ENCODE assay signal across 10 cellular contexts in genomic region chr11:64723907-64724862, GRCh38. TPM values are rescaled to one million over a fixed set of nuclear protein-coding genes. Genes with fewer than 3 reads are reported as not detected.
DNase-seq lines count a peak whose midpoint lies in the region; ATAC-seq and TF ChIP-seq lines count a peak whose summit lies in the region.
"Had no signal": no experiment of that assay in that cellular context is flagged by ENCODE, and none has a peak within 500 bp of the region (broad histone marks: within the 10 kb centered on the region; RNA-seq: fewer than 3 reads in every experiment).

No MANE protein-coding gene starts in this region.

- intact Hi-C loops in PC-3 (cut with micrococcal nuclease) = loop anchor here (1.0 kb wide), 1 partner anchor 36 kb away; no protein-coding TSS in a partner anchor
- intact Hi-C loops in Caco-2 (cut with micrococcal nuclease; ENCODE audit: unreplicated experiment) = loop anchor here (1.0 kb wide), 1 partner anchor 36 kb away; no protein-coding TSS in a partner anchor

- H2AFZ ChIP-seq in OCI-LY3 (ENCODE audit: low read depth, low read length) (no peak overlapping the region), PC-3 (ENCODE audit: low read length) (no peak overlapping the region)

- H3K36me3 ChIP-seq in OCI-LY3 (replicated peaks; ENCODE audit: low read depth, low read length) (peaks cover 3% of the 10 kb centered on the region), PC-3 (ENCODE audit: low read depth, low read length) (no peaks in the 10 kb centered on the region), Caco-2 (ENCODE audit: control insufficient read depth, insufficient read depth, low read length) (no peaks in the 10 kb centered on the region)

- CTCF ChIA-PET in PC-3 (lab: Charles Lee) (no interaction called here), Caco-2 (lab: Charles Lee) (interaction anchor here (1.4 kb wide), 1 partner anchor 9 kb away, joined by 3 read pairs; no protein-coding TSS in a partner anchor)

- H3K27me3 ChIP-seq in OCI-LY3 (ENCODE audit: low read depth, low read length) (peaks cover 4% of the 10 kb centered on the region; the same call in 1 of the 2 replicates), PC-3 (ENCODE audit: low read length) (peaks cover 27% of the 10 kb centered on the region), Caco-2 (replicated peaks; ENCODE audit: control insufficient read depth, insufficient read depth, low read length) (peaks cover 5% of the 10 kb centered on the region; the same call in 1 of the 2 replicates)

- peaks cover 16% of the 10 kb centered on the region for H3K4me1 Mint-ChIP-seq in stimulated activated effector memory CD8-positive, alpha-beta T cell treated with anti-CD3 and anti-CD28 coated beads, Interleukin-12 subunit alpha, Interleukin-12 subunit beta, amount 100 ng/mL, for 72 hours
- H3K4me1 Mint-ChIP-seq in Caco-2 (ENCODE audit: low read depth, unreplicated experiment) = peaks cover 12% of the 10 kb centered on the region

- TF ChIP-seq CTCF in OCI-LY3 (IDR thresholded peaks at IDR 0.05; ENCODE audit: low read depth, low read length) (no peak), PC-3 (conservative IDR thresholded peaks at IDR 0.05; ENCODE audit: low read depth, low read length) (no peak), Caco-2 (IDR thresholded peaks at IDR 0.05; ENCODE audit: insufficient read depth in 1 of 2, low read depth in 1 of 2, low read length in 1 of 2, severe bottlenecking in 1 of 2, unreplicated experiment in 1 of 2) (no peak)

- H3K9me3 ChIP-seq in OCI-LY3 (ENCODE audit: insufficient read depth, low read length) (no peaks in the 10 kb centered on the region), PC-3 (ENCODE audit: low read length) (no peaks in the 10 kb centered on the region), Caco-2 (no peaks in the 10 kb centered on the region)

- peak; percentile 58 for DNase-seq in activated effector memory CD4-positive, alpha-beta T cell treated with anti-CD3 and anti-CD28 coated beads, Interleukin-2, amount 50 U/mL, for 16 hours
- no peak for DNase-seq in activated effector memory CD4-positive, alpha-beta T cell treated with Interleukin-2 at 50 U/mL for 16 hours
- DNase-seq in ecto neural progenitor cell (ENCODE audit: low spot score) = peak; percentile 49
- DNase-seq in stimulated activated effector memory CD8-positive, alpha-beta T cell treated with anti-CD3 and anti-CD28 coated beads, Interleukin-12 subunit alpha, Interleukin-12 subunit beta, amount 100 ng/mL, for 72 hours (ENCODE audit: low spot score in 2 of 2) = no peak
- no peak for DNase-seq in PC-3
- no peak for DNase-seq in NCI-H524 treated with DMSO at 0.1 percent for 48 hours (lab: John Stamatoyannopoulos, UW)
- no peak for DNase-seq in Caco-2

- peak overlapping the region; percentile 74 for H3K27ac Mint-ChIP-seq in stimulated activated effector memory CD8-positive, alpha-beta T cell treated with anti-CD3 and anti-CD28 coated beads, Interleukin-12 subunit alpha, Interleukin-12 subunit beta, amount 100 ng/mL, for 72 hours
- no peak overlapping the region for H3K27ac Mint-ChIP-seq in Caco-2 (ENCODE audit: unreplicated experiment)

- peak overlapping the region; percentile 99 for H3K9ac ChIP-seq in OCI-LY3 (ENCODE audit: low read length)
- H3K9ac ChIP-seq in PC-3 (ENCODE audit: low read length) = no peak overlapping the region

- no peaks in the 10 kb centered on the region for H4K20me1 ChIP-seq in OCI-LY3 (ENCODE audit: insufficient read depth, low read length)
- H4K20me1 ChIP-seq in PC-3 (ENCODE audit: low read length) = no peaks in the 10 kb centered on the region

- H3K4me3 Mint-ChIP-seq in stimulated activated effector memory CD8-positive, alpha-beta T cell treated with anti-CD3 and anti-CD28 coated beads, Interleukin-12 subunit alpha, Interleukin-12 subunit beta, amount 100 ng/mL, for 72 hours = peak overlapping the region; percentile 66
- H3K4me3 Mint-ChIP-seq in Caco-2 (ENCODE audit: unreplicated experiment) = no peak overlapping the region

- H3K9me3 Mint-ChIP-seq in stimulated activated effector memory CD8-positive, alpha-beta T cell treated with anti-CD3 and anti-CD28 coated beads, Interleukin-12 subunit alpha, Interleukin-12 subunit beta, amount 100 ng/mL, for 72 hours = no peaks in the 10 kb centered on the region
- H3K9me3 Mint-ChIP-seq in Caco-2 (ENCODE audit: unreplicated experiment) = no peaks in the 10 kb centered on the region

- H3K79me2 ChIP-seq in OCI-LY3 (ENCODE audit: low read length) (no peaks in the 10 kb centered on the region), PC-3 (ENCODE audit: low read length) (no peaks in the 10 kb centered on the region)

- no peaks in the 10 kb centered on the region for H3F3A ChIP-seq in PC-3 (ENCODE audit: low read length, unreplicated experiment)

- H3K4me2 ChIP-seq in OCI-LY3 (ENCODE audit: low read length) = peak overlapping the region; percentile 98
- H3K4me2 ChIP-seq in PC-3 (ENCODE audit: low read length) = no peak overlapping the region; the same call in 1 of the 2 replicates

- H3K9me2 ChIP-seq in PC-3 (replicated peaks; ENCODE audit: low read length) = no peaks in the 10 kb centered on the region

- BruUV-seq in PC-3 (replicated peaks; lab: Mats Ljungman, UMichigan) (no TSS peak), Caco-2 (replicated peaks; lab: Mats Ljungman, UMichigan) (no TSS peak)

- POLR2A ChIA-PET in PC-3 (lab: Charles Lee; ENCODE audit: unreplicated experiment) (no interaction called here), Caco-2 (lab: Charles Lee) (no interaction called here)

- peaks cover 36% of the 10 kb centered on the region for H3K4me1 ChIP-seq in OCI-LY3 (ENCODE audit: low read length)
- peaks cover 3% of the 10 kb centered on the region; the same call in 1 of the 2 replicates for H3K4me1 ChIP-seq in PC-3 (ENCODE audit: insufficient read depth, low read length)
- H3K4me1 ChIP-seq in Caco-2 = peaks cover 24% of the 10 kb centered on the region

- peak overlapping the region; percentile 89 for H3K27ac ChIP-seq in OCI-LY3 (ENCODE audit: low read length)
- H3K27ac ChIP-seq in PC-3 (ENCODE audit: low read length) = no peak overlapping the region

- peak overlapping the region; percentile 91 for H3K4me3 ChIP-seq in OCI-LY3 (ENCODE audit: low read length)
- no peak overlapping the region for H3K4me3 ChIP-seq in PC-3 (ENCODE audit: low read length)
- H3K4me3 ChIP-seq in Caco-2 (ENCODE audit: low read depth, low read length) = no peak overlapping the region

- H3K27me3 Mint-ChIP-seq in Caco-2 (ENCODE audit: insufficient read depth, unreplicated experiment) = peaks cover 15% of the 10 kb centered on the region

- ATAC-seq in stimulated activated effector memory CD8-positive, alpha-beta T cell treated with anti-CD3 and anti-CD28 coated beads, Interleukin-12 subunit alpha, Interleukin-12 subunit beta, amount 100 ng/mL, for 72 hours = no peak
- no peak for ATAC-seq in PC-3

- peaks cover 21% of the 10 kb centered on the region for H3K36me3 Mint-ChIP-seq in stimulated activated effector memory CD8-positive, alpha-beta T cell treated with anti-CD3 and anti-CD28 coated beads, Interleukin-12 subunit alpha, Interleukin-12 subunit beta, amount 100 ng/mL, for 72 hours
- no peaks in the 10 kb centered on the region for H3K36me3 Mint-ChIP-seq in Caco-2 (ENCODE audit: insufficient read depth, unreplicated experiment)

RNA-seq across cellular contexts. Expression of gene NRXN2, which starts 1.2 kb away (rescaled TPM):
- total RNA-seq in PC-3 (2014; rRNA removed) (not detected in 2 replicates), Caco-2 (2022) (6.5 and 7.6 TPM in 2 replicates)
- total RNA-seq: endothelial cell of umbilical vein had no signal

RNA-seq across cellular contexts. Expression of gene RASGRP2, which starts 19.8 kb away (rescaled TPM):
- total RNA-seq in PC-3 (2014; rRNA removed) (not detected in 2 replicates), Caco-2 (2022) (4.0 and 4.1 TPM in 2 replicates)

RNA-seq across cellular contexts. Expression of gene PYGM, which starts 35.6 kb away (rescaled TPM):
- total RNA-seq in PC-3 (2014; rRNA removed) = 0.95 and 1.3 TPM in 2 replicates
- 0.51 and 1.4 TPM in 2 replicates for total RNA-seq in Caco-2 (2022)
- total RNA-seq: LHCN-M2 had no signal

RNA-seq across cellular contexts. Expression of gene SF1, which starts 54.2 kb away (rescaled TPM):
- total RNA-seq in PC-3 (2014; rRNA removed) (209 and 217 TPM in 2 replicates), Caco-2 (2022) (359 and 386 TPM in 2 replicates)

Comparison
In these comparisons a context has a peak if more than half of its experiments do, and no peak if none do; other contexts are left out.
1. DNase-seq: peak in activated effector memory CD4-positive, alpha-beta T cell treated with anti-CD3 and anti-CD28 coated beads, Interleukin-2, amount 50 U/mL, for 16 hours (single experiment) and ecto neural progenitor cell (single experiment); none in activated effector memory CD4-positive, alpha-beta T cell treated with Interleukin-2 at 50 U/mL for 16 hours (single experiment), stimulated activated effector memory CD8-positive, alpha-beta T cell treated with anti-CD3 and anti-CD28 coated beads, Interleukin-12 subunit alpha, Interleukin-12 subunit beta, amount 100 ng/mL, for 72 hours (0 of 2), PC-3 (single experiment), NCI-H524 treated with DMSO at 0.1 percent for 48 hours (single experiment) and Caco-2 (0 of 2).